In genomic region chr1:32521165-32521564, GRCh38 we compare ENCODE assay signal across 10 cellular contexts. TPM values are rescaled to one million over a fixed set of nuclear protein-coding genes. Genes with fewer than 3 reads are reported as not detected.
DNase-seq lines count a peak whose midpoint lies in the region; ATAC-seq, FAIRE-seq and TF ChIP-seq lines count a peak whose summit lies in the region.
"Had no signal": no experiment of that assay in that cellular context is flagged by ENCODE, and none has a peak within 500 bp of the region (broad histone marks: within the 10 kb centered on the region; RNA-seq: fewer than 3 reads in every experiment).

No MANE protein-coding gene starts in this region.

- no peak overlapping the region for H2BK12ac ChIP-seq in neuronal stem cell (ENCODE audit: low read length)

- H4K8ac ChIP-seq in neuronal stem cell (ENCODE audit: low read depth, low read length), result no peak overlapping the region

- TF ChIP-seq CTCF in GM12878 (IDR thresholded peaks at IDR 0.05 in 2 of 3, conservative IDR thresholded peaks at IDR 0.05 in 1 of 3; ENCODE audit: control insufficient read depth in 2 of 3, extremely low read depth in 1 of 3, insufficient read depth in 1 of 3, low read depth in 3 of 3, low read length in 3 of 3), result 0 out of 6 replicates have a peak, but pooled peaks of 1 of the 3 experiments have one; percentile 14

- H3K27ac ChIP-seq in Karpas-422 (ENCODE audit: low read length) (no peak overlapping the region), GM12878 (ENCODE audit: control insufficient read depth, insufficient read depth) (no peak overlapping the region), neuronal stem cell (replicated peaks; ENCODE audit: low read length) (no peak overlapping the region)
- H3K27ac ChIP-seq: pancreas had no signal

- peaks cover 7% of the 10 kb centered on the region for H3K27me3 Mint-ChIP-seq in T-helper 1 cell treated with Interleukin-12 subunit alpha and Interleukin-12 subunit beta and Interleukin-4 antibody, amounts not matched to agents 30 μg/mL and 1 μg/mL, for 36 hours (ENCODE audit: low read depth)

- no peaks in the 10 kb centered on the region for H3K9me2 ChIP-seq in Karpas-422 (replicated peaks; ENCODE audit: insufficient read depth, low read length)

- peak overlapping the region; percentile 53 for H2BK5ac ChIP-seq in neuronal stem cell (ENCODE audit: low read length)

- peak overlapping the region; percentile 62 for H3K4me3 ChIP-seq in Karpas-422 (ENCODE audit: low read length)
- H3K4me3 ChIP-seq in GM12878, result peak overlapping the region; percentile 50; the same call in 1 of the 2 replicates
- no peak overlapping the region for H3K4me3 ChIP-seq in neuronal stem cell (ENCODE audit: low read length in 2 of 2)
- H3K4me3 ChIP-seq in MG63, result no peak overlapping the region

- in situ Hi-C loops in GM12878 (cut with MboI), result no loop called here

- no peak overlapping the region for H4K91ac ChIP-seq in neuronal stem cell (ENCODE audit: low read depth, low read length, poor library complexity)

- H3K79me2 ChIP-seq in Karpas-422 (ENCODE audit: low read length), result no peaks in the 10 kb centered on the region
- H3K79me2 ChIP-seq in GM12878 (ENCODE audit: control insufficient read depth, insufficient read depth, low read length), result no peaks in the 10 kb centered on the region

- H3K9me3 Mint-ChIP-seq in T-helper 1 cell treated with Interleukin-12 subunit alpha and Interleukin-12 subunit beta and Interleukin-4 antibody, amounts not matched to agents 30 μg/mL and 1 μg/mL, for 36 hours, result no peaks in the 10 kb centered on the region

- TF ChIP-seq RAD21 in GM12878 (IDR thresholded peaks at IDR 0.05; ENCODE audit: insufficient read depth, low read depth, low read length), result 0 out of 2 replicates have a peak, but pooled peaks have one; percentile 29

- H3K23ac ChIP-seq in neuronal stem cell (ENCODE audit: low read depth, low read length, poor library complexity), result no peak overlapping the region

- peak; percentile 13 for FAIRE-seq in GM12878 (lab: Jason Lieb, UNC)
- FAIRE-seq: pancreas had no signal

- H3K36me3 Mint-ChIP-seq in T-helper 1 cell treated with Interleukin-12 subunit alpha and Interleukin-12 subunit beta and Interleukin-4 antibody, amounts not matched to agents 30 μg/mL and 1 μg/mL, for 36 hours (ENCODE audit: low read depth), result no peaks in the 10 kb centered on the region

- intact Hi-C loops in GM12878 (cut with micrococcal nuclease; ENCODE audit: unreplicated experiment) (loop anchor here (5.0 to 10.0 kb wide), 3 partner anchors 131 to 354 kb away; partner anchors contain the start of genes FNDC5, RBBP4 and ZBTB8OS), cardiac septum (cut with DNase I) (no loop called here)

- no peak overlapping the region for H2AK5ac ChIP-seq in neuronal stem cell (ENCODE audit: low read depth, low read length)

- H3K9me3 ChIP-seq in Karpas-422 (ENCODE audit: low read length) (no peaks in the 10 kb centered on the region), GM12878 (replicated peaks; ENCODE audit: control insufficient read depth, insufficient read depth, low read length) (no peaks in the 10 kb centered on the region), neuronal stem cell (replicated peaks in 1 of 2; ENCODE audit: control insufficient read depth in 2 of 2, insufficient read depth in 1 of 2, low read depth in 1 of 2, low read length in 2 of 2) (no peaks in the 10 kb centered on the region), MG63 (no peaks in the 10 kb centered on the region)
- H3K9me3 ChIP-seq: pancreas had no signal

- H2BK15ac ChIP-seq in neuronal stem cell (ENCODE audit: low read length), result no peak overlapping the region

- WGBS in GM12878 (ENCODE audit: insufficient coverage, insufficient replicate concordance, low lambda C conversion rate, missing lambda C conversion rate), result 26% methylated on average over 6 of the region's 6 CpGs
- WGBS in neuronal stem cell (ENCODE audit: extremely low coverage in 2 of 2, insufficient read length in 2 of 2, insufficient replicate concordance in 1 of 2), 2 donors, result no CpG with 5 or more reads among the region's 6 CpGs

- H3K4ac ChIP-seq in neuronal stem cell (ENCODE audit: low read length), result no peak overlapping the region

- peak overlapping the region; percentile 76 for H3K18ac ChIP-seq in neuronal stem cell (ENCODE audit: low read length)

- H3K27ac Mint-ChIP-seq in T-helper 1 cell treated with Interleukin-12 subunit alpha and Interleukin-12 subunit beta and Interleukin-4 antibody, amounts not matched to agents 30 μg/mL and 1 μg/mL, for 36 hours, result no peak overlapping the region

- TF ChIP-seq EP300 in GM12878 (IDR thresholded peaks at IDR 0.05; ENCODE audit: borderline replicate concordance in 1 of 2, control insufficient read depth in 1 of 2, low read depth in 2 of 2, low read length in 2 of 2), result no peak

- H3K4me1 ChIP-seq in Karpas-422 (ENCODE audit: low read length) (peaks cover 11% of the 10 kb centered on the region), GM12878 (ENCODE audit: control insufficient read depth, insufficient read depth, low read length) (peaks cover 9% of the 10 kb centered on the region), neuronal stem cell (ENCODE audit: control insufficient read depth in 2 of 2, insufficient read depth in 1 of 2, low read depth in 1 of 2, low read length in 2 of 2) (no peaks in the 10 kb centered on the region)
- H3K4me1 ChIP-seq: pancreas had no signal

- peak; percentile 14 for ATAC-seq in GM12878

- BruUV-seq in GM12878 (replicated peaks; lab: Mats Ljungman, UMichigan), result no TSS peak

- H3K27me3 ChIP-seq in Karpas-422 (ENCODE audit: low read length), result no peaks in the 10 kb centered on the region
- H3K27me3 ChIP-seq in GM12878 (replicated peaks in 1 of 2; ENCODE audit: control insufficient read depth in 2 of 2, insufficient read depth in 2 of 2, low read length in 1 of 2), result no peaks in the 10 kb centered on the region
- no peaks in the 10 kb centered on the region for H3K27me3 ChIP-seq in neuronal stem cell (ENCODE audit: control insufficient read depth in 3 of 3, insufficient read depth in 3 of 3, low read depth in 1 of 3, low read length in 3 of 3)
- H3K27me3 ChIP-seq in MG63, result no peaks in the 10 kb centered on the region
- H3K27me3 ChIP-seq: pancreas had no signal

- H3K4me1 Mint-ChIP-seq in T-helper 1 cell treated with Interleukin-12 subunit alpha and Interleukin-12 subunit beta and Interleukin-4 antibody, amounts not matched to agents 30 μg/mL and 1 μg/mL, for 36 hours (ENCODE audit: low read depth), result peaks cover 4% of the 10 kb centered on the region

- H4K20me1 ChIP-seq in Karpas-422 (ENCODE audit: insufficient read depth, low read depth, low read length) (no peaks in the 10 kb centered on the region), GM12878 (ENCODE audit: control insufficient read depth, insufficient read depth) (no peaks in the 10 kb centered on the region)

- SMC1A ChIA-PET in GM12878 (lab: Charles Lee; ENCODE audit: uncharacterized antibody, unreplicated experiment), result interaction anchor here (0.6 to 3.4 kb wide), 23 partner anchors 9 to 565 kb away, joined by 3 to 33 read pairs (median 5); no protein-coding TSS in a partner anchor

- H3K9ac ChIP-seq in Karpas-422 (ENCODE audit: low read length), result peak overlapping the region; percentile 64
- no peak overlapping the region for H3K9ac ChIP-seq in GM12878 (ENCODE audit: control insufficient read depth, insufficient read depth, low read length)
- H3K9ac ChIP-seq in neuronal stem cell (ENCODE audit: low read depth, low read length, poor library complexity), result peak overlapping the region; percentile 44

- no peaks in the 10 kb centered on the region for H3K36me3 ChIP-seq in Karpas-422 (ENCODE audit: insufficient read depth, low read length)
- H3K36me3 ChIP-seq in GM12878 (ENCODE audit: control insufficient read depth in 2 of 2, insufficient read depth in 2 of 2, low read length in 1 of 2), result no peaks in the 10 kb centered on the region
- H3K36me3 ChIP-seq in neuronal stem cell (replicated peaks in 1 of 2; ENCODE audit: control insufficient read depth in 2 of 2, insufficient read depth in 2 of 2, low read length in 2 of 2), result peaks cover 0 to 3% of the 10 kb centered on the region in 2 donors
- H3K36me3 ChIP-seq in MG63, result no peaks in the 10 kb centered on the region
- H3K36me3 ChIP-seq: pancreas had no signal

- no peak for DNase-seq in T-helper 1 cell
- DNase-seq in Karpas-422, result peak; percentile 52
- no peak for DNase-seq in GM12878 (ENCODE audit: low read depth, low spot score)
- no peak for DNase-seq in neuronal stem cell (ENCODE audit: low spot score)
- DNase-seq in MG63, result no peak
- DNase-seq in cardiac septum (ENCODE audit: low spot score), result no peak
- DNase-seq in NCI-H1694 (lab: John Stamatoyannopoulos, UW), result no peak
- DNase-seq: cortex of kidney had no signal

- peak overlapping the region; percentile 57 for H3K4me3 Mint-ChIP-seq in T-helper 1 cell treated with Interleukin-12 subunit alpha and Interleukin-12 subunit beta and Interleukin-4 antibody, amounts not matched to agents 30 μg/mL and 1 μg/mL, for 36 hours

- H3K4me2 ChIP-seq in Karpas-422 (ENCODE audit: low read depth, low read length, poor library complexity, severe bottlenecking), result peak overlapping the region; percentile 76
- peak overlapping the region; percentile 5 for H3K4me2 ChIP-seq in GM12878 (ENCODE audit: control insufficient read depth, insufficient read depth)
- H3K4me2 ChIP-seq in neuronal stem cell (ENCODE audit: insufficient read depth, low read length, poor library complexity, severe bottlenecking), result no peak overlapping the region

- no peaks in the 10 kb centered on the region for H3K79me1 ChIP-seq in neuronal stem cell (ENCODE audit: low read depth, low read length)

- CTCF ChIA-PET in GM12878 (lab: Yijun Ruan, JAX), result interaction anchor here (0.6 to 3.3 kb wide), 38 partner anchors 9 to 606 kb away, joined by 3 to 50 read pairs (median 5); no protein-coding TSS in a partner anchor

- H3K14ac ChIP-seq in neuronal stem cell (ENCODE audit: low read length), result no peak overlapping the region

- no peak for TF ChIP-seq POLR2A in GM12878 (IDR thresholded peaks at IDR 0.05; ENCODE audit: low read depth, low read length)

- no peak overlapping the region for H2BK120ac ChIP-seq in neuronal stem cell (ENCODE audit: low read depth, low read length)

- POLR2A ChIA-PET in GM12878 (lab: Charles Lee), result interaction anchor here (0.6 to 1.2 kb wide), 6 partner anchors 18 to 292 kb away, joined by 3 to 8 read pairs (median 5); no protein-coding TSS in a partner anchor

- H2AFZ ChIP-seq in Karpas-422 (ENCODE audit: low read length) (peak overlapping the region; percentile 92), GM12878 (ENCODE audit: control insufficient read depth, low read depth, low read length) (peak overlapping the region; percentile 13; the same call in 1 of the 2 replicates), neuronal stem cell (ENCODE audit: low read length) (no peak overlapping the region)

- RAD21 ChIA-PET in GM12878 (lab: Charles Lee; ENCODE audit: unreplicated experiment), result interaction anchor here (0.7 to 2.8 kb wide), 20 partner anchors 13 to 381 kb away, joined by 3 to 18 read pairs (median 6); partner anchors contain the start of genes BSDC1 and ZBTB8A

RNA-seq across cellular contexts. Expression of gene ZBTB8A, which starts 18.1 kb away (rescaled TPM):
- total RNA-seq in Karpas-422 (2014; rRNA removed; shearing (Covaris generic); ENCODE audit: low replicate concordance), result 0.11 TPM in 1 of 2 replicates, not detected in the other
- total RNA-seq in GM12878 (2013; cell fraction: nucleolus; rRNA removed), result 1.4 and 1.7 TPM in 2 replicates
- 2.1 and 2.9 TPM in 2 replicates for total RNA-seq in GM12878 (2014; rRNA removed)
- 2.5 and 2.6 TPM in 2 replicates for total RNA-seq in GM12878 (2014; rRNA removed; fragmentation: Illumina TruSeq; extraction: Trizol)
- 2.7 and 3.5 TPM in 2 replicates for total RNA-seq in GM12878 (2021)
- polyA plus RNA-seq in GM12878 (2011; ENCODE audit: low read depth), result 0.54 TPM
- 1.1 and 1.4 TPM in 2 replicates for polyA plus RNA-seq in GM12878 (2011; rRNA removed)
- polyA plus RNA-seq in GM12878 (2011; cell fraction: cytosol; rRNA removed), result 0.37 and 0.52 TPM in 2 replicates
- 0.15 and 0.40 TPM in 2 replicates for polyA plus RNA-seq in GM12878 (2011; cell fraction: nucleus; rRNA removed)
- 0.89 and 0.97 TPM in 2 replicates for polyA plus RNA-seq in GM12878 (2012)
- polyA plus RNA-seq in GM12878 (2014; fragmentation: Illumina TruSeq; extraction: Trizol), result 3.1 and 3.8 TPM in 2 replicates
- polyA plus RNA-seq in GM12878 (2014; fragmentation: Nextera tagmentation; extraction: Ambion mirVana), result under 1 TPM; 0.48 to 0.90 TPM
- polyA plus RNA-seq in GM12878 (2014; rRNA removed), result 1.6 and 2.2 TPM in 2 replicates
- 1 to 10 TPM; 3.7 to 4.7 TPM for polyA plus RNA-seq in GM12878 (2016; fragmentation: Nextera tagmentation; extraction: Ambion mirVana)
- 0.46 and 1.5 TPM in 2 replicates for polyA minus RNA-seq in GM12878 (2011; rRNA and poly(A)+ RNA removed)
- polyA minus RNA-seq in GM12878 (2011; cell fraction: cytosol; rRNA and poly(A)+ RNA removed), result 0.27 and 0.52 TPM in 2 replicates
- polyA minus RNA-seq in GM12878 (2011; cell fraction: nucleus; rRNA and poly(A)+ RNA removed), result 0.12 and 0.29 TPM in 2 replicates
- 8.8 TPM for polyA plus RNA-seq in neuronal stem cell (2013, experiment 1 of 2)
- 9.4 TPM for polyA plus RNA-seq in neuronal stem cell (2013, experiment 2 of 2)
- total RNA-seq in MG63 (2014; rRNA removed; shearing (Covaris generic); ENCODE audit: low replicate concordance), result 2.6 and 3.2 TPM in 2 replicates
- 3.0 TPM for total RNA-seq in cardiac septum

RNA-seq across cellular contexts. Expression of gene ZBTB8B, which starts 56.3 kb away (rescaled TPM):
- not detected in 2 replicates for total RNA-seq in Karpas-422 (2014; rRNA removed; shearing (Covaris generic); ENCODE audit: low replicate concordance)
- total RNA-seq in GM12878 (2013; cell fraction: nucleolus; rRNA removed), result 0.04 and 0.05 TPM in 2 replicates
- total RNA-seq in GM12878 (2014; rRNA removed), result under 0.01 and 0.05 TPM in 2 replicates
- under 0.01 and 0.04 TPM in 2 replicates for total RNA-seq in GM12878 (2014; rRNA removed; fragmentation: Illumina TruSeq; extraction: Trizol)
- 0.03 TPM in 1 of 2 replicates, not detected in the other for total RNA-seq in GM12878 (2021)
- polyA plus RNA-seq in GM12878 (2011; ENCODE audit: low read depth), result 0.03 TPM
- not detected in 2 replicates for polyA plus RNA-seq in GM12878 (2011; rRNA removed)
- not detected in 2 replicates for polyA plus RNA-seq in GM12878 (2011; cell fraction: cytosol; rRNA removed)
- polyA plus RNA-seq in GM12878 (2011; cell fraction: nucleus; rRNA removed), result 0.01 TPM in 2 replicates
- 0.03 TPM in 2 replicates for polyA plus RNA-seq in GM12878 (2012)
- 0.01 TPM in 1 of 2 replicates, not detected in the other for polyA plus RNA-seq in GM12878 (2014; fragmentation: Illumina TruSeq; extraction: Trizol)
- under 1 TPM in 1 of 2 experiments, not detected in 1; under 0.01 TPM for polyA plus RNA-seq in GM12878 (2014; fragmentation: Nextera tagmentation; extraction: Ambion mirVana)
- 0.01 TPM in 2 replicates for polyA plus RNA-seq in GM12878 (2014; rRNA removed)
- under 1 TPM in 1 of 2 experiments, not detected in 1; 0.01 TPM for polyA plus RNA-seq in GM12878 (2016; fragmentation: Nextera tagmentation; extraction: Ambion mirVana)
- polyA minus RNA-seq in GM12878 (2011; rRNA and poly(A)+ RNA removed), result not detected in 2 replicates
- not detected in 2 replicates for polyA minus RNA-seq in GM12878 (2011; cell fraction: cytosol; rRNA and poly(A)+ RNA removed)
- not detected in 2 replicates for polyA minus RNA-seq in GM12878 (2011; cell fraction: nucleus; rRNA and poly(A)+ RNA removed)
- 1.9 TPM for polyA plus RNA-seq in neuronal stem cell (2013, experiment 1 of 2)
- 2.0 TPM for polyA plus RNA-seq in neuronal stem cell (2013, experiment 2 of 2)
- not detected in 2 replicates for total RNA-seq in MG63 (2014; rRNA removed; shearing (Covaris generic); ENCODE audit: low replicate concordance)
- total RNA-seq in cardiac septum, result not detected

Comparison
In these comparisons a context has a peak if more than half of its experiments do, and no peak if none do; other contexts are left out.
1. H3K4me3 ChIP-seq: peak in Karpas-422 (single experiment) and GM12878 (single experiment); none in neuronal stem cell (0 of 2) and MG63 (single experiment).